ENCODE assay signal across 20 cellular contexts in genomic region chr2:156689945-156690344, GRCh38.
A peak's percentile ranks its signal among the peaks of the same experiment; 100 is the strongest.
DNase-seq lines count a peak whose midpoint lies in the region; ATAC-seq, FAIRE-seq and TF ChIP-seq lines count a peak whose summit lies in the region.
"Had no signal": no experiment of that assay in that cellular context is flagged by ENCODE, and none has a peak within 500 bp of the region (broad histone marks: within the 10 kb centered on the region; RNA-seq: fewer than 3 reads in every experiment).

No MANE protein-coding gene starts in this region.

- no peak for FAIRE-seq in K562 (lab: Jason Lieb, UNC)
- FAIRE-seq: GM12891, GM18507 had no signal

- no peak overlapping the region for H3K4me3 ChIP-seq in liver (ENCODE audit: low read depth in 1 of 3, low read length in 3 of 3)
- no peak overlapping the region for H3K4me3 ChIP-seq in right lobe of liver
- no peak overlapping the region for H3K4me3 ChIP-seq in K562
- H3K4me3 ChIP-seq in neural progenitor cell, result no peak overlapping the region
- H3K4me3 ChIP-seq: BLaER1 had no signal

- POLR2A ChIA-PET in K562 (lab: Yijun Ruan, JAX), result interaction anchor here (0.7 kb wide), 1 partner anchor 355 kb away, joined by 3 read pairs; no protein-coding TSS in a partner anchor

- TF ChIP-seq POLR2A in right lobe of liver (IDR thresholded peaks at IDR 0.05) (no peak), K562 (conservative IDR thresholded peaks at IDR 0.05) (no peak)

- intact Hi-C loops in right lobe of liver (cut with DNase I), result no loop called here
- intact Hi-C loops in K562 (cut with micrococcal nuclease), result no loop called here

- H3K36me3 ChIP-seq in liver (ENCODE audit: control insufficient read depth in 4 of 4, insufficient read depth in 3 of 4, low read depth in 1 of 4, low read length in 3 of 4), result no peaks in the 10 kb centered on the region
- H3K36me3 ChIP-seq in right lobe of liver, result no peaks in the 10 kb centered on the region
- H3K36me3 ChIP-seq in K562 (ENCODE audit: control insufficient read depth, insufficient read depth, low read length), result no peaks in the 10 kb centered on the region
- no peaks in the 10 kb centered on the region for H3K36me3 ChIP-seq in neural progenitor cell
- H3K36me3 ChIP-seq: BLaER1 had no signal

- H3K36me3 Mint-ChIP-seq in neural progenitor cell, result no peaks in the 10 kb centered on the region
- H3K36me3 Mint-ChIP-seq: CD4-positive, CD25-positive, alpha-beta regulatory T cell; CD8-positive, alpha-beta T cell had no signal

- TF ChIP-seq EP300 in K562 (IDR thresholded peaks at IDR 0.05; ENCODE audit: low read length), result no peak

- H3K4me3 Mint-ChIP-seq in neural progenitor cell, result no peak overlapping the region
- H3K4me3 Mint-ChIP-seq: B cell; CD4-positive, CD25-positive, alpha-beta regulatory T cell; CD8-positive, alpha-beta T cell; H9 had no signal

- H3K4me2 ChIP-seq in K562 (ENCODE audit: insufficient read depth, low read length) (no peak overlapping the region), neural progenitor cell (no peak overlapping the region)
- H3K4me2 ChIP-seq: BLaER1 had no signal

- BruUV-seq in K562 (replicated peaks; lab: Mats Ljungman, UMichigan), result no TSS peak

- no peaks in the 10 kb centered on the region for H3F3A ChIP-seq in neural progenitor cell (ENCODE audit: low read depth)

- H3K27me3 Mint-ChIP-seq in neural progenitor cell (ENCODE audit: insufficient read depth, low read depth), result peaks cover 2% of the 10 kb centered on the region
- H3K27me3 Mint-ChIP-seq: CD4-positive, CD25-positive, alpha-beta regulatory T cell had no signal

- DNase-seq in right lobe of liver (no peak), K562 (ENCODE audit: extremely low read depth in 1 of 4, low spot score in 3 of 4) (no peak), neural progenitor cell (ENCODE audit: low spot score) (no peak), DMS153 (lab: John Stamatoyannopoulos, UW) (no peak)
- DNase-seq in activated naive CD4-positive, alpha-beta T cell (lab: John Stamatoyannopoulos, UW), result no peak
- DNase-seq: Caco-2; CD4-positive, CD25-positive, alpha-beta regulatory T cell; CD8-positive, alpha-beta T cell; DMS79; GF-D8; H9 had no signal

- no peak overlapping the region for H3K27ac Mint-ChIP-seq in neural progenitor cell
- H3K27ac Mint-ChIP-seq: B cell; CD4-positive, CD25-positive, alpha-beta regulatory T cell; CD8-positive, alpha-beta T cell; H9 had no signal

- H3K27ac ChIP-seq in liver (ENCODE audit: low read depth in 1 of 2, low read length in 2 of 2) (no peak overlapping the region), right lobe of liver (no peak overlapping the region), K562 (ENCODE audit: extremely low read depth, low read depth, low read length) (no peak overlapping the region), neural progenitor cell (no peak overlapping the region)
- H3K27ac ChIP-seq: 22Rv1, BLaER1, C4-2B had no signal

- no peak overlapping the region for H3K9ac ChIP-seq in liver (ENCODE audit: low read depth in 1 of 2, low read length in 2 of 2)
- H3K9ac ChIP-seq in K562 (ENCODE audit: insufficient read depth in 1 of 2, low read depth in 2 of 2, low read length in 2 of 2), result no peak overlapping the region
- H3K9ac ChIP-seq in neural progenitor cell, result no peak overlapping the region
- H3K9ac ChIP-seq: BLaER1 had no signal

- no peaks in the 10 kb centered on the region for H3K9me3 Mint-ChIP-seq in neural progenitor cell
- H3K9me3 Mint-ChIP-seq: CD8-positive, alpha-beta T cell had no signal

- H2AFZ ChIP-seq in K562 (ENCODE audit: low read depth, low read length), result peak overlapping the region; percentile 32
- H2AFZ ChIP-seq in neural progenitor cell (replicated peaks), result peak overlapping the region; percentile 35

- H3K27me3 ChIP-seq in liver (ENCODE audit: control insufficient read depth in 4 of 4, insufficient read depth in 4 of 4, low read length in 3 of 4) (no peaks in the 10 kb centered on the region), right lobe of liver (no peaks in the 10 kb centered on the region), K562 (ENCODE audit: control insufficient read depth in 2 of 2, insufficient read depth in 2 of 2, low read length in 2 of 2) (no peaks in the 10 kb centered on the region), neural progenitor cell (no peaks in the 10 kb centered on the region)
- H3K27me3 ChIP-seq: BLaER1 had no signal

- ATAC-seq in right lobe of liver, result no peak
- ATAC-seq in K562, result no peak
- no peak for ATAC-seq in HG02884 (IDR thresholded peaks at IDR 0.05; ENCODE audit: unreplicated experiment)
- ATAC-seq: CD8-positive, alpha-beta T cell; HCT116 had no signal

- no peaks in the 10 kb centered on the region for H3K9me1 ChIP-seq in K562 (ENCODE audit: control insufficient read depth, insufficient read depth, low read length)

- in situ Hi-C loops in K562 (cut with MboI), result no loop called here

- no peaks in the 10 kb centered on the region for H3K9me3 ChIP-seq in liver (ENCODE audit: control insufficient read depth in 4 of 4, low read length in 3 of 4)
- H3K9me3 ChIP-seq in right lobe of liver, result no peaks in the 10 kb centered on the region
- H3K9me3 ChIP-seq in K562 (replicated peaks; ENCODE audit: control insufficient read depth, insufficient read depth, low read depth, low read length), result no peaks in the 10 kb centered on the region
- H3K9me3 ChIP-seq in neural progenitor cell (ENCODE audit: low read depth), result no peaks in the 10 kb centered on the region
- H3K9me3 ChIP-seq: BLaER1, Caco-2 had no signal

- 70% methylated on average over 1 of the region's 1 CpG for WGBS in liver
- WGBS in right lobe of liver (ENCODE audit: insufficient coverage, low coverage, low lambda C conversion rate, missing lambda C conversion rate), result 50% methylated on average over 1 of the region's 1 CpG
- WGBS in K562 (ENCODE audit: insufficient coverage, low coverage, missing lambda C conversion rate), result 5% methylated on average over 1 of the region's 1 CpG

- H3K79me2 ChIP-seq in K562 (ENCODE audit: control insufficient read depth, insufficient read depth, low read length) (no peaks in the 10 kb centered on the region), neural progenitor cell (ENCODE audit: low read depth) (no peaks in the 10 kb centered on the region)

- H3K4me1 ChIP-seq in liver (ENCODE audit: control insufficient read depth in 4 of 4, insufficient read depth in 4 of 4, low read length in 3 of 4), result no peaks in the 10 kb centered on the region
- no peaks in the 10 kb centered on the region for H3K4me1 ChIP-seq in right lobe of liver
- no peaks in the 10 kb centered on the region for H3K4me1 ChIP-seq in K562 (replicated peaks in 1 of 2; ENCODE audit: control insufficient read depth in 2 of 2, insufficient read depth in 2 of 2, low read length in 2 of 2)
- peaks cover 8% of the 10 kb centered on the region for H3K4me1 ChIP-seq in neural progenitor cell
- H3K4me1 ChIP-seq: BLaER1, Caco-2 had no signal

- H4K20me1 ChIP-seq in K562 (replicated peaks; ENCODE audit: control insufficient read depth, insufficient read depth, low read length) (no peaks in the 10 kb centered on the region), neural progenitor cell (ENCODE audit: low read depth) (no peaks in the 10 kb centered on the region)
- H4K20me1 ChIP-seq: BLaER1 had no signal

- TF ChIP-seq RAD21 in liver (IDR thresholded peaks at IDR 0.05), result no peak
- TF ChIP-seq RAD21 in K562 (CRISPR knock-in tag; conservative IDR thresholded peaks at IDR 0.05 in 1 of 2, IDR thresholded peaks at IDR 0.05 in 1 of 2), result no peak

- CTCF ChIA-PET in K562 (lab: Yijun Ruan, JAX; ENCODE audit: low intra/inter-chr PET ratio), result no interaction called here

- TF ChIP-seq CTCF in liver (IDR thresholded peaks at IDR 0.05; ENCODE audit: low read depth, low read length, missing input control) (no peak), right lobe of liver (IDR thresholded peaks at IDR 0.05) (no peak), K562 (IDR thresholded peaks at IDR 0.05 in 2 of 3, conservative IDR thresholded peaks at IDR 0.05 in 1 of 3; ENCODE audit: insufficient read depth in 2 of 3, low read depth in 1 of 3, low read length in 3 of 3) (no peak), neural progenitor cell (IDR thresholded peaks at IDR 0.05) (no peak)

- no peaks in the 10 kb centered on the region for H3K4me1 Mint-ChIP-seq in neural progenitor cell
- H3K4me1 Mint-ChIP-seq: B cell; CD4-positive, CD25-positive, alpha-beta regulatory T cell had no signal

TF ChIP-seq in liver, 16 proteins besides CTCF, POLR2A, EP300 and RAD21:
- TF ChIP-seq SP1 (IDR thresholded peaks at IDR 0.05) (no peak), HNF4A (conservative IDR thresholded peaks at IDR 0.05) (peak; percentile 27 to 55)

TF ChIP-seq in K562, 482 proteins besides CTCF, POLR2A, EP300 and RAD21 (continues in another document):
- TF ChIP-seq SETDB1 (IDR thresholded peaks at IDR 0.05; ENCODE audit: low read length) (no peak), BRF1 (IDR thresholded peaks at IDR 0.05; ENCODE audit: borderline replicate concordance, extremely low read depth, insufficient read length) (no peak), GABPB1 (CRISPR knock-in tag; IDR thresholded peaks at IDR 0.05) (no peak), FOS (IDR thresholded peaks at IDR 0.05; ENCODE audit: extremely low read depth, insufficient read length) (no peak)
- TF ChIP-seq, protein P1, sequence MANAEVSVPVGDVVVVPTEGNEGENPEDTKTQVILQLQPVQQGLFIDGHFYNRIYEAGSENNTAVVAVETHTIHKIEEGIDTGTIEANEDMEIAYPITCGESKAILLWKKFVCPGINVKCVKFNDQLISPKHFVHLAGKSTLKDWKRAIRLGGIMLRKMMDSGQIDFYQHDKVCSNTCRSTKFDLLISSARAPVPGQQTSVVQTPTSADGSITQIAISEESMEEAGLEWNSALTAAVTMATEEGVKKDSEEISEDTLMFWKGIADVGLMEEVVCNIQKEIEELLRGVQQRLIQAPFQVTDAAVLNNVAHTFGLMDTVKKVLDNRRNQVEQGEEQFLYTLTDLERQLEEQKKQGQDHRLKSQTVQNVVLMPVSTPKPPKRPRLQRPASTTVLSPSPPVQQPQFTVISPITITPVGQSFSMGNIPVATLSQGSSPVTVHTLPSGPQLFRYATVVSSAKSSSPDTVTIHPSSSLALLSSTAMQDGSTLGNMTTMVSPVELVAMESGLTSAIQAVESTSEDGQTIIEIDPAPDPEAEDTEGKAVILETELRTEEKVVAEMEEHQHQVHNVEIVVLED (CRISPR knock-in tag; IDR thresholded peaks at IDR 0.05), result no peak
- TF ChIP-seq, protein P2, sequence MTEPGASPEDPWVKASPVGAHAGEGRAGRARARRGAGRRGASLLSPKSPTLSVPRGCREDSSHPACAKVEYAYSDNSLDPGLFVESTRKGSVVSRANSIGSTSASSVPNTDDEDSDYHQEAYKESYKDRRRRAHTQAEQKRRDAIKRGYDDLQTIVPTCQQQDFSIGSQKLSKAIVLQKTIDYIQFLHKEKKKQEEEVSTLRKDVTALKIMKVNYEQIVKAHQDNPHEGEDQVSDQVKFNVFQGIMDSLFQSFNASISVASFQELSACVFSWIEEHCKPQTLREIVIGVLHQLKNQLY (CRISPR knock-in tag; conservative IDR thresholded peaks at IDR 0.05), result no peak
